ENCODE assay signal across 10 cellular contexts in the genomic region with DNA sequence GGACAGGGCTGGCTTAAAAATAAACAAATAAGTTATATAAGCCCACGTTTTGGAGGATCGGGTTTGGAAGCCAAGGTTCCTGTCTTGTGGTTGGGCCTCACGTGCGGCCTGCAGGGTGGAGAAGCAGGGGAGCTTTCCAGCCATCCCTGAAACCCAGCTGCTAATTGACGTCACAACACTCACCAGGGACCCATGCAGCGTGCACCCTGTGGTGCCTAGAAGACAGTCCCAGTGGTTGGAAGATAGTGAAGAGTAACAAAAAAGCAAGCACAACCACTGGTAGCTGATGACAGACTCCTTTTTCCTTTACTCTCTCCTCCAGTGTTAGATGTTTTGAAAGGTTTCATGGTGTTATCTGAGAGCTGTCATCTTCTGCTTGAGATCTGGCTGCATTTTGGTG.
DNase-seq lines count a peak whose midpoint lies in the region; ATAC-seq, FAIRE-seq and TF ChIP-seq lines count a peak whose summit lies in the region.
"Had no signal": no experiment of that assay in that cellular context is flagged by ENCODE, and none has a peak within 500 bp of the region (broad histone marks: within the 10 kb centered on the region; RNA-seq: fewer than 3 reads in every experiment).

No MANE protein-coding gene starts in this region.

- no peak for TF ChIP-seq POLR2A in erythroblast (IDR thresholded peaks at IDR 0.05; ENCODE audit: low read length)

- no peak overlapping the region for H3K4me3 Mint-ChIP-seq in activated naive CD8-positive, alpha-beta T cell treated with anti-CD3 and anti-CD28 coated beads, Interleukin-2, amount 10 ng/mL, durations not matched to agents 7 days and 5 days
- H3K4me3 Mint-ChIP-seq in activated naive CD8-positive, alpha-beta T cell treated with anti-CD3 and anti-CD28 coated beads for 36 hours = no peak overlapping the region

- no peaks in the 10 kb centered on the region for H3K27me3 Mint-ChIP-seq in activated naive CD8-positive, alpha-beta T cell treated with anti-CD3 and anti-CD28 coated beads, Interleukin-2, amount 10 ng/mL, durations not matched to agents 7 days and 5 days
- H3K27me3 Mint-ChIP-seq in activated naive CD8-positive, alpha-beta T cell treated with anti-CD3 and anti-CD28 coated beads for 36 hours = peaks cover under 1% of the 10 kb centered on the region

- peaks cover 3% of the 10 kb centered on the region for H3K9me3 Mint-ChIP-seq in activated naive CD8-positive, alpha-beta T cell treated with anti-CD3 and anti-CD28 coated beads, Interleukin-2, amount 10 ng/mL, durations not matched to agents 7 days and 5 days
- peaks cover 2% of the 10 kb centered on the region for H3K9me3 Mint-ChIP-seq in activated naive CD8-positive, alpha-beta T cell treated with anti-CD3 and anti-CD28 coated beads for 36 hours

- POLR2A ChIA-PET in activated naive CD8-positive, alpha-beta T cell treated with anti-CD3 and anti-CD28 coated beads, Interleukin-2, amount 10 ng/mL, durations not matched to agents 7 days and 5 days (lab: Charles Lee) = no interaction called here

- no peak for DNase-seq in activated naive CD8-positive, alpha-beta T cell treated with anti-CD3 and anti-CD28 coated beads, Interleukin-2, amount 10 ng/mL, durations not matched to agents 7 days and 5 days
- DNase-seq in activated naive CD8-positive, alpha-beta T cell treated with anti-CD3 and anti-CD28 coated beads for 36 hours = no peak
- DNase-seq in fibroblast of peridontal ligament (ENCODE audit: extremely low read depth) (peak; percentile 74), ureter (ENCODE audit: low spot score) (peak; percentile 44), HTR-8/SVneo (ENCODE audit: insufficient read length, low spot score) (no peak), germinal center (ENCODE audit: low spot score) (no peak), erythroblast (lab: John Stamatoyannopoulos, UW) (no peak)
- DNase-seq: amygdala, NCI-H2029 had no signal

- no peak for FAIRE-seq in HTR-8/SVneo (lab: Jason Lieb, UNC)

- peaks cover 2% of the 10 kb centered on the region for H3K36me3 Mint-ChIP-seq in activated naive CD8-positive, alpha-beta T cell treated with anti-CD3 and anti-CD28 coated beads, Interleukin-2, amount 10 ng/mL, durations not matched to agents 7 days and 5 days
- no peaks in the 10 kb centered on the region for H3K36me3 Mint-ChIP-seq in activated naive CD8-positive, alpha-beta T cell treated with anti-CD3 and anti-CD28 coated beads for 36 hours

- no peak for ATAC-seq in activated naive CD8-positive, alpha-beta T cell treated with anti-CD3 and anti-CD28 coated beads, Interleukin-2, amount 10 ng/mL, durations not matched to agents 7 days and 5 days (ENCODE audit: low read depth)
- ATAC-seq in HG03039 (IDR thresholded peaks at IDR 0.05; ENCODE audit: unreplicated experiment) = peak; percentile 17

- H3K27ac Mint-ChIP-seq in activated naive CD8-positive, alpha-beta T cell treated with anti-CD3 and anti-CD28 coated beads, Interleukin-2, amount 10 ng/mL, durations not matched to agents 7 days and 5 days = peak overlapping the region; percentile 20
- no peak overlapping the region for H3K27ac Mint-ChIP-seq in activated naive CD8-positive, alpha-beta T cell treated with anti-CD3 and anti-CD28 coated beads for 36 hours

- H3K4me1 Mint-ChIP-seq in activated naive CD8-positive, alpha-beta T cell treated with anti-CD3 and anti-CD28 coated beads, Interleukin-2, amount 10 ng/mL, durations not matched to agents 7 days and 5 days = peaks cover 6% of the 10 kb centered on the region
- H3K4me1 Mint-ChIP-seq in activated naive CD8-positive, alpha-beta T cell treated with anti-CD3 and anti-CD28 coated beads for 36 hours = peaks cover 15% of the 10 kb centered on the region

Comparison
In these comparisons a context has a peak if more than half of its experiments do, and no peak if none do; other contexts are left out.
1. DNase-seq: peak in fibroblast of peridontal ligament (single experiment) and ureter (single experiment); none in activated naive CD8-positive, alpha-beta T cell treated with anti-CD3 and anti-CD28 coated beads, Interleukin-2, amount 10 ng/mL, durations not matched to agents 7 days and 5 days (single experiment), activated naive CD8-positive, alpha-beta T cell treated with anti-CD3 and anti-CD28 coated beads for 36 hours (single experiment), HTR-8/SVneo (single experiment), germinal center (single experiment) and erythroblast (0 of 2).